ENCODE assay signal across 17 cellular contexts in genomic region chr3:144643778-144644191, GRCh38.
A peak's percentile ranks its signal among the peaks of the same experiment; 100 is the strongest.
DNase-seq lines count a peak whose midpoint lies in the region; ATAC-seq, FAIRE-seq and TF ChIP-seq lines count a peak whose summit lies in the region.
"Had no signal": no experiment of that assay in that cellular context is flagged by ENCODE, and none has a peak within 500 bp of the region (broad histone marks: within the 10 kb centered on the region; RNA-seq: fewer than 3 reads in every experiment).

No MANE protein-coding gene starts in this region.

- H2AFZ ChIP-seq in keratinocyte (ENCODE audit: control insufficient read depth, low read length) = peak overlapping the region; percentile 2

- H3K27ac ChIP-seq in right cardiac atrium (ENCODE audit: low read length) = no peak overlapping the region
- peak overlapping the region; percentile 12 for H3K27ac ChIP-seq in cingulate gyrus (ENCODE audit: low read depth, low read length)
- H3K27ac ChIP-seq in keratinocyte (ENCODE audit: control insufficient read depth, insufficient read depth, low read length) = no peak overlapping the region
- H3K27ac ChIP-seq: A549, breast epithelium, neutrophil, SJCRH30, stomach had no signal

- no peaks in the 10 kb centered on the region for H3K79me2 ChIP-seq in keratinocyte (ENCODE audit: control insufficient read depth, insufficient read depth, low read length)

- no peak overlapping the region for H3K9ac ChIP-seq in keratinocyte (ENCODE audit: control insufficient read depth, extremely low read depth, insufficient read depth, low read length)

- dilution Hi-C loops in keratinocyte (cut with MboI; ENCODE audit: extremely low pct_ligation_motif_present, low sequenced_read_pairs) = no loop called here

- H3K36me3 ChIP-seq in keratinocyte (ENCODE audit: control insufficient read depth in 2 of 2, extremely low read depth in 1 of 2, insufficient read depth in 2 of 2, low read length in 2 of 2) = no peaks in the 10 kb centered on the region
- H3K36me3 ChIP-seq: breast epithelium, neutrophil, SJCRH30, stomach had no signal

- FAIRE-seq in keratinocyte (lab: Jason Lieb, UNC) = peak; percentile 20
- FAIRE-seq: A549 had no signal

- no peak for TF ChIP-seq CTCF in keratinocyte (optimal IDR thresholded peaks at IDR 0.05 in 1 of 3, IDR thresholded peaks at IDR 0.05 in 1 of 3, conservative IDR thresholded peaks at IDR 0.05 in 1 of 3; ENCODE audit: extremely low read depth in 1 of 3, insufficient read depth in 2 of 3, low read length in 3 of 3)

- H3K27me3 ChIP-seq in right cardiac atrium (ENCODE audit: control insufficient read depth, insufficient read depth) = no peaks in the 10 kb centered on the region
- no peaks in the 10 kb centered on the region for H3K27me3 ChIP-seq in keratinocyte (ENCODE audit: control insufficient read depth, extremely low read depth, insufficient read depth, low read length)
- H3K27me3 ChIP-seq: breast epithelium, neutrophil, SJCRH30, stomach had no signal

- WGBS in right cardiac atrium = 17% methylated on average over 3 of the region's 3 CpGs

- DNase-seq in right cardiac atrium (peak in 2 of 3 donors; percentile 18 to 40), cardiac septum (ENCODE audit: low spot score) (no peak), keratinocyte (ENCODE audit: low read depth, low spot score) (no peak), NCI-H187 (lab: John Stamatoyannopoulos, UW) (no peak), UCSD-AML1 (lab: John Stamatoyannopoulos, UW; ENCODE audit: unreplicated experiment) (no peak)
- DNase-seq: activated effector memory CD4-positive, alpha-beta T cell treated with anti-CD3 and anti-CD28 coated beads, Interleukin-2, amount 50 U/mL, for 16 hours; Calu3; mammary epithelial cell; SJCRH30; stomach had no signal

- no peaks in the 10 kb centered on the region for H3K9me3 ChIP-seq in right cardiac atrium (ENCODE audit: control insufficient read depth, low read length)
- no peaks in the 10 kb centered on the region for H3K9me3 ChIP-seq in keratinocyte (ENCODE audit: control insufficient read depth, low read depth, low read length)
- H3K9me3 ChIP-seq: A549, breast epithelium, neutrophil, SJCRH30, stomach had no signal

- H3K9me1 ChIP-seq in keratinocyte (ENCODE audit: control insufficient read depth, extremely low read depth, insufficient read depth, low read length) = no peaks in the 10 kb centered on the region

- intact Hi-C loops in right cardiac atrium (cut with DNase I) (no loop called here), cardiac septum (cut with DNase I) (no loop called here)

- H3K4me1 ChIP-seq in right cardiac atrium (ENCODE audit: control insufficient read depth, insufficient read depth, low read length) (no peaks in the 10 kb centered on the region), keratinocyte (ENCODE audit: control insufficient read depth, extremely low read depth, insufficient read depth, low read length) (no peaks in the 10 kb centered on the region)
- H3K4me1 ChIP-seq: A549, breast epithelium, SJCRH30, stomach had no signal

- no peaks in the 10 kb centered on the region for H4K20me1 ChIP-seq in keratinocyte (ENCODE audit: control insufficient read depth, extremely low read depth, insufficient read depth, low read length)

- no peak overlapping the region for H3K4me2 ChIP-seq in keratinocyte (ENCODE audit: control insufficient read depth, extremely low read depth, insufficient read depth, low read depth, low read length)
- H3K4me2 ChIP-seq: A549 had no signal

- ATAC-seq in right cardiac atrium (peak in 1 of 2 donors; percentile 72), HG03571 (IDR thresholded peaks at IDR 0.05; ENCODE audit: unreplicated experiment) (no peak), HG03521 (IDR thresholded peaks at IDR 0.05; ENCODE audit: unreplicated experiment) (no peak)
- ATAC-seq: A549, HCT116 had no signal

- no peak overlapping the region for H3K4me3 ChIP-seq in right cardiac atrium (ENCODE audit: low read length)
- no peak overlapping the region for H3K4me3 ChIP-seq in keratinocyte (ENCODE audit: control insufficient read depth in 2 of 3, extremely low read depth in 1 of 3, insufficient read depth in 2 of 3, low read depth in 1 of 3, low read length in 3 of 3)
- H3K4me3 ChIP-seq: A549, breast epithelium, SJCRH30, stomach had no signal

Comparison
In these comparisons a context has a peak if more than half of its experiments do, and no peak if none do; other contexts are left out.
1. DNase-seq: peak in right cardiac atrium (2 of 3); none in cardiac septum (single experiment), keratinocyte (single experiment), NCI-H187 (0 of 2) and UCSD-AML1 (single experiment).